ENCODE assay signal across 10 cellular contexts in genomic region chr1:93328809-93329477, GRCh38. TPM values are rescaled to one million over a fixed set of nuclear protein-coding genes. Genes with fewer than 3 reads are reported as not detected.
DNase-seq lines count a peak whose midpoint lies in the region; ATAC-seq and TF ChIP-seq lines count a peak whose summit lies in the region.
"Had no signal": no experiment of that assay in that cellular context is flagged by ENCODE, and none has a peak within 500 bp of the region (broad histone marks: within the 10 kb centered on the region; RNA-seq: fewer than 3 reads in every experiment).

No MANE protein-coding gene starts in this region.

- H2BK12ac ChIP-seq in H9 (ENCODE audit: insufficient read length, low read depth, low read length) = no peak overlapping the region

- H3K9me3 Mint-ChIP-seq in H9 = no peaks in the 10 kb centered on the region; a peak in 1 of 5 replicates
- H3K9me3 Mint-ChIP-seq: activated T-cell treated with anti-CD3 and anti-CD28 coated beads, Interleukin-2, amount 50 U/mL, for 72 hours; T-cell had no signal

- no peak overlapping the region for H2AK5ac ChIP-seq in H9 (ENCODE audit: insufficient read length, low read length)

- peaks cover 31 to 33% of the 10 kb centered on the region in 2 experiments for H3K4me1 Mint-ChIP-seq in H9
- H3K4me1 Mint-ChIP-seq: T-cell had no signal

- H3K18ac ChIP-seq in H9 (ENCODE audit: insufficient read length, low read depth, low read length) = no peak overlapping the region

- no peak overlapping the region for H2BK20ac ChIP-seq in H9 (ENCODE audit: low read depth, low read length, poor library complexity, severe bottlenecking)

- no peak overlapping the region for H3K4me3 ChIP-seq in tibial artery

- no peak overlapping the region for H3K4me2 ChIP-seq in H9 (ENCODE audit: insufficient read depth, insufficient read length, low read length)

- peak; percentile 86 for ATAC-seq in GM18517 (IDR thresholded peaks at IDR 0.05; ENCODE audit: unreplicated experiment)
- ATAC-seq: activated T-cell treated with anti-CD3 and anti-CD28 coated beads, Interleukin-2, amount 50 U/mL, for 72 hours; T-cell had no signal

- H3K9me3 ChIP-seq in H9 (ENCODE audit: control insufficient read depth, low read depth, low read length) = no peaks in the 10 kb centered on the region
- no peaks in the 10 kb centered on the region for H3K9me3 ChIP-seq in tibial artery

- H3K27me3 ChIP-seq in H9 (ENCODE audit: insufficient read depth, low read length) (no peaks in the 10 kb centered on the region), tibial artery (no peaks in the 10 kb centered on the region)

- DNase-seq in H9 (no peak), NCI-H2171 treated with DMSO at 0.1 percent for 48 hours (lab: John Stamatoyannopoulos, UW) (peak; percentile 85), myocyte (ENCODE audit: low read depth) (peak; percentile 90), T-helper 1 cell (no peak), COLO668 (lab: John Stamatoyannopoulos, UW; ENCODE audit: unreplicated experiment) (no peak), islet precursor cell (no peak), tibial artery (no peak)
- DNase-seq: activated T-cell treated with anti-CD3 and anti-CD28 coated beads, Interleukin-2, amount 50 U/mL, for 72 hours; T-cell had no signal

- H3K27ac ChIP-seq in H9 (ENCODE audit: insufficient read length, low read depth, low read length) (no peak overlapping the region), tibial artery (no peak overlapping the region)

- TF ChIP-seq CTCF in H9 (conservative IDR thresholded peaks at IDR 0.05) (no peak), tibial artery (IDR thresholded peaks at IDR 0.05) (no peak)

- no CpG with 5 or more reads among the region's 3 CpGs for WGBS in H9 (ENCODE audit: extremely low coverage, insufficient read length, low lambda C conversion rate)

- H3K79me2 ChIP-seq in H9 (ENCODE audit: insufficient read depth, low read length) = no peaks in the 10 kb centered on the region

- H2AFZ ChIP-seq in H9 (ENCODE audit: low read length) = no peak overlapping the region

- no peaks in the 10 kb centered on the region for H4K20me1 ChIP-seq in H9 (ENCODE audit: control insufficient read depth, insufficient read depth, insufficient read length)

- peak overlapping the region in 2 of 3 experiments; percentile 21 to 58; a peak in 4 of 7 replicates for H3K27ac Mint-ChIP-seq in H9
- H3K27ac Mint-ChIP-seq: activated T-cell treated with anti-CD3 and anti-CD28 coated beads, Interleukin-2, amount 50 U/mL, for 72 hours had no signal

- peaks cover 0 to 4% (median 0%) of the 10 kb centered on the region in 3 experiments; a peak in 1 of 7 replicates for H3K36me3 Mint-ChIP-seq in H9 (ENCODE audit: insufficient read depth in 1 of 3, low read depth in 3 of 3)

- no peaks in the 10 kb centered on the region for H3K27me3 Mint-ChIP-seq in H9 (ENCODE audit: low read depth)
- H3K27me3 Mint-ChIP-seq: T-cell had no signal

- H2BK120ac ChIP-seq in H9 (ENCODE audit: low read depth, low read length, poor library complexity, severe bottlenecking) = no peak overlapping the region

- no peaks in the 10 kb centered on the region for H3K79me1 ChIP-seq in H9 (ENCODE audit: insufficient read depth, low read depth, low read length, poor library complexity, severe bottlenecking)

- H4K5ac ChIP-seq in H9 (ENCODE audit: insufficient read length, low read depth, low read length) = no peak overlapping the region

- no peak overlapping the region for H3K56ac ChIP-seq in H9 (ENCODE audit: insufficient read length, low read depth, low read length)

- H3T11ph ChIP-seq in H9 (ENCODE audit: low read length) = no peak overlapping the region

- no peaks in the 10 kb centered on the region for H3K23me2 ChIP-seq in H9 (ENCODE audit: insufficient read length, low read depth, low read length, poor library complexity, severe bottlenecking)

- H3K4me1 ChIP-seq in H9 (ENCODE audit: insufficient read depth, low read length) = no peaks in the 10 kb centered on the region
- no peaks in the 10 kb centered on the region for H3K4me1 ChIP-seq in tibial artery

- no peak overlapping the region for H3K4ac ChIP-seq in H9 (ENCODE audit: low read depth, low read length)

- no peak overlapping the region for H3K9ac ChIP-seq in H9 (ENCODE audit: extremely low read depth, insufficient read length, low read length)

- intact Hi-C loops in tibial artery (cut with DNase I; ENCODE audit: low total_unique reads) = no loop called here

- no peaks in the 10 kb centered on the region for H3K36me3 ChIP-seq in tibial artery

- H3K23ac ChIP-seq in H9 (ENCODE audit: insufficient read length, low read depth, low read length) = no peak overlapping the region

- H4K91ac ChIP-seq in H9 (ENCODE audit: insufficient read length, low read depth, low read length) = no peak overlapping the region

- H3K4me3 Mint-ChIP-seq in H9 = no peak overlapping the region
- H3K4me3 Mint-ChIP-seq: activated T-cell treated with anti-CD3 and anti-CD28 coated beads, Interleukin-2, amount 50 U/mL, for 72 hours; T-cell had no signal

- H4K8ac ChIP-seq in H9 (replicated peaks; ENCODE audit: insufficient read length, low read depth, low read length) = no peak overlapping the region

- no peak overlapping the region for H3K14ac ChIP-seq in H9 (ENCODE audit: insufficient read depth, low read length)

- no peak overlapping the region for H2BK15ac ChIP-seq in H9 (ENCODE audit: low read depth, low read length)

- no peak overlapping the region for H2BK5ac ChIP-seq in H9 (ENCODE audit: insufficient read length, low read length)

RNA-seq across cellular contexts. Expression of gene DR1, which starts 16.8 kb away (rescaled TPM):
- total RNA-seq in H9 (2021) (87.3 TPM in 2 replicates), myocyte (82.4 and 97.3 TPM in 2 replicates)
- 43.6 TPM for polyA plus RNA-seq in myocyte (2012)

Comparison
In these comparisons a context has a peak if more than half of its experiments do, and no peak if none do; other contexts are left out.
1. DNase-seq: peak in NCI-H2171 treated with DMSO at 0.1 percent for 48 hours (single experiment) and myocyte (single experiment); none in H9 (single experiment), T-helper 1 cell (0 of 5), COLO668 (single experiment), islet precursor cell (single experiment) and tibial artery (0 of 2).